Comparison of ENCODE assay signal across 1 cellular context in genomic region chr13:49165798-49166752, GRCh38.
TF ChIP-seq lines count a peak whose summit lies in the region.

No MANE protein-coding gene starts in this region.

TF ChIP-seq in GM23338, 12 proteins besides CTCF, POLR2A, EP300 and RAD21 (continued from another document):
- TF ChIP-seq ZNF462 (CRISPR knock-in tag; IDR thresholded peaks at IDR 0.05) = no peak
- TF ChIP-seq POLR2AphosphoS5 (IDR thresholded peaks at IDR 0.05; ENCODE audit: low read depth) = no peak
- no peak for TF ChIP-seq NANOG (IDR thresholded peaks at IDR 0.05; ENCODE audit: borderline replicate concordance)
- no peak for TF ChIP-seq JUNB (IDR thresholded peaks at IDR 0.05; ENCODE audit: unreplicated experiment)
- no peak for TF ChIP-seq EZH2 (IDR thresholded peaks at IDR 0.05; ENCODE audit: low read depth, unreplicated experiment)
